Comparison of ENCODE assay signal across 13 cellular contexts in the genomic region with DNA sequence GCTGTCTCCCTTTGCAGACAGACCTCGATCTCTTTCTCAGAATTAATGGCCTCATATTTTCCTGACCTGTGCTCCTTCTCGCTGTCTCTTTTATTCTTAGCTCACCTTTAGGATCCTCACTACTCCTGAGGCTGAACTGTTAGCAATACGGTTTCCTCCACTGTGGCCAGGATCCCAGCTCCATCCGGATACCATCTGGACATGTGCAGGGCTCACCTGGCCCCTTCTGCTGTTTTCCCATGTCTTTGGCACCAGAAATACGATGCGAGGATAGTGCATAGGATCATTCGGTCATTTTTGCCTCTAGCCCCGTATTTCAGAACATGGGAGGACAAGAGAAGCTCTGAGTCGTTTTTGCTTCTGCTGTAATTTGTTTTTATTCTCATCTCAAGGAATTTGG.
DNase-seq lines count a peak whose midpoint lies in the region; ATAC-seq, FAIRE-seq and TF ChIP-seq lines count a peak whose summit lies in the region.
"Had no signal": no experiment of that assay in that cellular context is flagged by ENCODE, and none has a peak within 500 bp of the region (broad histone marks: within the 10 kb centered on the region; RNA-seq: fewer than 3 reads in every experiment).

No MANE protein-coding gene starts in this region.

- CTCF ChIA-PET in H1 (lab: Charles Lee; ENCODE audit: partially characterized antibody) = interaction anchor here (0.8 to 1.4 kb wide), 3 partner anchors 10 to 28 kb away, joined by 3 to 5 read pairs (median 4); no protein-coding TSS in a partner anchor

- POLR2A ChIA-PET in H1 (lab: Charles Lee; ENCODE audit: partially characterized antibody) = interaction anchor here (0.6 to 2.3 kb wide), 8 partner anchors 74 to 232 kb away, joined by 3 to 13 read pairs (median 3); a partner anchor contains a TSS

- H2BK15ac ChIP-seq in H1 (ENCODE audit: low read length) = 0 out of 2 replicates have a peak overlapping the region, but pooled peaks have one; percentile 92

- intact Hi-C loops in pancreas (cut with DNase I) = loop anchor here in 1 of 3 donors (5.0 kb wide), 1 partner anchor 244 kb away; no protein-coding TSS in a partner anchor

- no peak overlapping the region for H4K5ac ChIP-seq in H1 (ENCODE audit: insufficient read length, low read depth, low read length)

- H3K9me3 ChIP-seq in H1 (ENCODE audit: insufficient read depth in 2 of 2, low read depth in 1 of 2, low read length in 1 of 2) = no peaks in the 10 kb centered on the region
- H3K9me3 ChIP-seq in pancreas = no peaks in the 10 kb centered on the region

- WGBS in H1 (ENCODE audit: extremely low coverage in 1 of 2, insufficient coverage in 1 of 2, insufficient read length in 1 of 2, insufficient replicate concordance in 2 of 2, low coverage in 1 of 2, low lambda C conversion rate in 2 of 2, missing lambda C conversion rate in 1 of 2), 2 experiments = 88% methylated on average over 9 of the region's 9 CpGs; no CpG with 5 or more reads in 1 of the 2 experiments
- WGBS in pancreas, 2 donors = 27 to 32% methylated on average over 9 of the region's 9 CpGs

- H2AK5ac ChIP-seq in H1 (ENCODE audit: low read depth, low read length) = 0 out of 2 replicates have a peak overlapping the region, but pooled peaks have one; percentile 46

- H2BK12ac ChIP-seq in H1 (ENCODE audit: low read depth, low read length) = no peak overlapping the region

- no peaks in the 10 kb centered on the region for H3K23me2 ChIP-seq in H1 (ENCODE audit: low read depth, low read length)

- no peak overlapping the region for H3K4me3 ChIP-seq in H1 (ENCODE audit: extremely low read depth in 1 of 4, insufficient read depth in 2 of 4, low read depth in 3 of 4, low read length in 4 of 4)
- peak overlapping the region in 1 of 4 donors; percentile 2 for H3K4me3 ChIP-seq in pancreas
- H3K4me3 ChIP-seq: PC-9 had no signal

- no peak overlapping the region for H3K9ac ChIP-seq in H1 (replicated peaks in 1 of 4; ENCODE audit: extremely low read depth in 1 of 4, low read depth in 3 of 4, low read length in 3 of 4)

- no peak overlapping the region for H2BK20ac ChIP-seq in H1 (ENCODE audit: low read length)

- no peak for TF ChIP-seq EP300 in H1 (IDR thresholded peaks at IDR 0.05; ENCODE audit: borderline replicate concordance in 1 of 2, low read depth in 2 of 2, low read length in 2 of 2)

- no peak overlapping the region; the same call in 1 of the 2 replicates for H3K18ac ChIP-seq in H1 (ENCODE audit: extremely low read depth, low read length)

- no peak overlapping the region for H3K56ac ChIP-seq in H1 (replicated peaks; ENCODE audit: insufficient read length, low read depth, low read length)

- H2AFZ ChIP-seq in H1 (ENCODE audit: low read length) = no peak overlapping the region
- H2AFZ ChIP-seq: PC-9 had no signal

- H3K14ac ChIP-seq in H1 (ENCODE audit: insufficient read length) = no peak overlapping the region

- H3K4me1 ChIP-seq in H1 (replicated peaks in 1 of 4; ENCODE audit: control insufficient read depth in 3 of 4, insufficient read depth in 4 of 4, low read length in 3 of 4) (peaks cover 0 to 11% (median 8%) of the 10 kb centered on the region in 4 experiments; a peak in 6 of 7 replicates), pancreas (peaks cover 3 to 12% (median 10%) of the 10 kb centered on the region in 3 donors)

- FAIRE-seq in H1 (lab: Jason Lieb, UNC) (no peak), pancreas (lab: Jason Lieb, UNC) (no peak)
- FAIRE-seq: H54 had no signal

- H4K91ac ChIP-seq in H1 (replicated peaks; ENCODE audit: insufficient read length, low read length) = no peak overlapping the region

- H3K36me3 ChIP-seq in H1 (ENCODE audit: control insufficient read depth in 2 of 4, insufficient read depth in 4 of 4, low read length in 3 of 4) (no peaks in the 10 kb centered on the region; a peak in 1 of 8 replicates), pancreas (no peaks in the 10 kb centered on the region)

- no peak overlapping the region for H3K27ac ChIP-seq in H1 (ENCODE audit: low read depth, low read length)
- peak overlapping the region; percentile 33 to 59 (median 52) for H3K27ac ChIP-seq in pancreas
- H3K27ac ChIP-seq: PC-9 had no signal

- TF ChIP-seq RAD21 in H1 (IDR thresholded peaks at IDR 0.05 in 1 of 2, conservative IDR thresholded peaks at IDR 0.05 in 1 of 2; ENCODE audit: low read depth in 2 of 2, low read length in 2 of 2) = no peak

- no peak overlapping the region for H3K4ac ChIP-seq in H1 (replicated peaks; ENCODE audit: insufficient read length, low read depth, low read length)

- no peaks in the 10 kb centered on the region for H3K79me1 ChIP-seq in H1 (ENCODE audit: low read depth, low read length)

- H3K27me3 ChIP-seq in H1 (replicated peaks in 1 of 4; ENCODE audit: control insufficient read depth in 3 of 4, extremely low read depth in 1 of 4, insufficient read depth in 3 of 4, low read length in 3 of 4) = no peaks in the 10 kb centered on the region
- H3K27me3 ChIP-seq in pancreas = no peaks in the 10 kb centered on the region

- TF ChIP-seq POLR2A in H1 (IDR thresholded peaks at IDR 0.05; ENCODE audit: control extremely low read depth in 1 of 2, low read depth in 2 of 2, low read length in 2 of 2) = no peak

- peak overlapping the region in 1 of 2 experiments; percentile 0; a peak in 1 of 4 replicates for H3K4me2 ChIP-seq in H1 (ENCODE audit: insufficient read depth in 1 of 2, low read depth in 2 of 2, low read length in 2 of 2)
- H3K4me2 ChIP-seq: PC-9 had no signal

- H4K8ac ChIP-seq in H1 (ENCODE audit: extremely low read depth, insufficient read depth, low read length) = no peak overlapping the region

- ATAC-seq in pancreas (peak; percentile 68 to 74 (median 70)), GM19455 (IDR thresholded peaks at IDR 0.05; ENCODE audit: unreplicated experiment) (no peak), HG03460 (IDR thresholded peaks at IDR 0.05; ENCODE audit: unreplicated experiment) (no peak)

- no peak for TF ChIP-seq CTCF in H1 (IDR thresholded peaks at IDR 0.05; ENCODE audit: control extremely low read depth in 1 of 3, insufficient read depth in 1 of 3, low read depth in 1 of 3, low read length in 3 of 3)
- no peak for TF ChIP-seq CTCF in pancreas (IDR thresholded peaks at IDR 0.05)

- no peaks in the 10 kb centered on the region for H3K79me2 ChIP-seq in H1 (ENCODE audit: control insufficient read depth in 1 of 2, insufficient read depth in 2 of 2, low read length in 2 of 2)

- no peak overlapping the region for H3K23ac ChIP-seq in H1 (ENCODE audit: insufficient read length)

- H4K20me1 ChIP-seq in H1 (replicated peaks in 1 of 2; ENCODE audit: control insufficient read depth in 1 of 2, insufficient read depth in 2 of 2, low read length in 2 of 2) = no peaks in the 10 kb centered on the region

- H2BK120ac ChIP-seq in H1 (replicated peaks; ENCODE audit: low read depth, low read length) = no peak overlapping the region

- DNase-seq in DMS53 (lab: John Stamatoyannopoulos, UW) (peak; percentile 66), NCI-H774 (lab: John Stamatoyannopoulos, UW) (peak; percentile 7), H1 (ENCODE audit: low read depth in 1 of 2, low spot score in 2 of 2) (no peak), pancreas (peak in 4 of 6 donors; percentile 27 to 62 (median 50)), NCI-H69 (lab: John Stamatoyannopoulos, UW) (no peak)
- DNase-seq: CD4-positive, alpha-beta T cell; Kasumi-1; NCI-H2029 treated with DMSO at 0.1 percent for 48 hours; NCI-H526 treated with DMSO at 0.1 percent for 48 hours; PC-9 had no signal

- H2BK5ac ChIP-seq in H1 (ENCODE audit: low read depth, low read length) = no peak overlapping the region

TF ChIP-seq in H1, 55 proteins besides CTCF, POLR2A, EP300 and RAD21:
- TF ChIP-seq, protein P1, sequence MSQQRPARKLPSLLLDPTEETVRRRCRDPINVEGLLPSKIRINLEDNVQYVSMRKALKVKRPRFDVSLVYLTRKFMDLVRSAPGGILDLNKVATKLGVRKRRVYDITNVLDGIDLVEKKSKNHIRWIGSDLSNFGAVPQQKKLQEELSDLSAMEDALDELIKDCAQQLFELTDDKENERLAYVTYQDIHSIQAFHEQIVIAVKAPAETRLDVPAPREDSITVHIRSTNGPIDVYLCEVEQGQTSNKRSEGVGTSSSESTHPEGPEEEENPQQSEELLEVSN (IDR thresholded peaks at IDR 0.05) = no peak
- TF ChIP-seq, protein P2, sequence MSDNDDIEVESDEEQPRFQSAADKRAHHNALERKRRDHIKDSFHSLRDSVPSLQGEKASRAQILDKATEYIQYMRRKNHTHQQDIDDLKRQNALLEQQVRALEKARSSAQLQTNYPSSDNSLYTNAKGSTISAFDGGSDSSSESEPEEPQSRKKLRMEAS (IDR thresholded peaks at IDR 0.05) = no peak
- TF ChIP-seq POU5F1 (IDR thresholded peaks at IDR 0.05; ENCODE audit: low read depth, low read length) (no peak), SIRT6 (IDR thresholded peaks at IDR 0.05; ENCODE audit: low read length) (no peak), CHD1 (IDR thresholded peaks at IDR 0.05; ENCODE audit: low read depth, low read length) (no peak), JUN (IDR thresholded peaks at IDR 0.05; ENCODE audit: low read depth, low read length) (no peak), RFX5 (IDR thresholded peaks at IDR 0.05; ENCODE audit: borderline replicate concordance, low read depth, low read length) (no peak), TBP (IDR thresholded peaks at IDR 0.05; ENCODE audit: low read depth, low read length) (no peak), HDAC2 (IDR thresholded peaks at IDR 0.05; ENCODE audit: borderline replicate concordance in 1 of 2, low read depth in 2 of 2, low read length in 2 of 2) (no peak), TAF7 (optimal IDR thresholded peaks at IDR 0.05; ENCODE audit: borderline replicate concordance, low read depth, low read length) (no peak), ZNF274 (IDR thresholded peaks at IDR 0.05; ENCODE audit: borderline replicate concordance, extremely low read depth, low read length) (no peak), KDM4A (IDR thresholded peaks at IDR 0.05; ENCODE audit: low read depth, low read length, severe bottlenecking) (no peak), TAF1 (IDR thresholded peaks at IDR 0.05; ENCODE audit: low read depth, low read length) (no peak), YY1 (IDR thresholded peaks at IDR 0.05; ENCODE audit: low read depth, low read length) (no peak), SIX5 (IDR thresholded peaks at IDR 0.05; ENCODE audit: low read depth, low read length) (no peak)
- TF ChIP-seq, protein P3, sequence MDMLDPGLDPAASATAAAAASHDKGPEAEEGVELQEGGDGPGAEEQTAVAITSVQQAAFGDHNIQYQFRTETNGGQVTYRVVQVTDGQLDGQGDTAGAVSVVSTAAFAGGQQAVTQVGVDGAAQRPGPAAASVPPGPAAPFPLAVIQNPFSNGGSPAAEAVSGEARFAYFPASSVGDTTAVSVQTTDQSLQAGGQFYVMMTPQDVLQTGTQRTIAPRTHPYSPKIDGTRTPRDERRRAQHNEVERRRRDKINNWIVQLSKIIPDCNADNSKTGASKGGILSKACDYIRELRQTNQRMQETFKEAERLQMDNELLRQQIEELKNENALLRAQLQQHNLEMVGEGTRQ (IDR thresholded peaks at IDR 0.05; ENCODE audit: low read length) = no peak

Comparison
In these comparisons a context has a peak if more than half of its experiments do, and no peak if none do; other contexts are left out.
1. DNase-seq: peak in DMS53 (single experiment), NCI-H774 (single experiment) and pancreas (4 of 6); none in H1 (0 of 2) and NCI-H69 (single experiment).
2. ATAC-seq: peak in pancreas (4 of 4); none in GM19455 (single experiment) and HG03460 (single experiment).